15 cellular contexts compared by ENCODE assay signal in the genomic region with DNA sequence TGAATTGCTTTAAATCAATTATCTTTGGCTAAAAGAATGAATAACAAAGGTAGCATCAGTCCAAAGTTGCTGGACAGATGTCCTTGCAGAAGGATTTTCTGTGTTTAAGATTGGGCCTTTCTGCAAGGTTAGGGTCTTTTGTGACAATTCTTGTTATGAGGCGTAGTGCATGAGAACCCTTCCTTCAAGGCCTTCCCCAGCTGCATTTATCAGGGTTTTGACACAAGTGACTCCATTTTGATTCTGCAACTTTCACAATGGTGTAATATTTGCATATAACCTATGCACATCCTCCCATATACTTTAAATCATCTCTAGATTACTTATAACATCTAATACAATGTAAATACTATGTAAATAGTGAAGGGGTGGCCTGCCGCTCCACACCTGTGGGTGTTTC. TPM values are rescaled to one million over a fixed set of nuclear protein-coding genes. Genes with fewer than 3 reads are reported as not detected.
DNase-seq lines count a peak whose midpoint lies in the region; ATAC-seq and TF ChIP-seq lines count a peak whose summit lies in the region.
"Had no signal": no experiment of that assay in that cellular context is flagged by ENCODE, and none has a peak within 500 bp of the region (broad histone marks: within the 10 kb centered on the region; RNA-seq: fewer than 3 reads in every experiment).

No MANE protein-coding gene starts in this region.

- no peak overlapping the region for H3K4me3 ChIP-seq in CD4-positive, CD25-positive, alpha-beta regulatory T cell (ENCODE audit: low read depth, low read length)
- H3K4me3 ChIP-seq in CD8-positive, alpha-beta memory T cell (ENCODE audit: low read length): no peak overlapping the region
- H3K4me3 ChIP-seq in Panc1 (ENCODE audit: low read depth in 2 of 2, low read length in 2 of 2) (no peak overlapping the region), lower lobe of right lung (peak overlapping the region; percentile 91), heart left ventricle (no peak overlapping the region)

- no peak for ATAC-seq in CD4-positive, CD25-positive, alpha-beta regulatory T cell (ENCODE audit: low read depth in 2 of 2)
- ATAC-seq in Panc1: no peak
- no peak for ATAC-seq in lower lobe of right lung
- no peak for ATAC-seq in HG03108 (IDR thresholded peaks at IDR 0.05; ENCODE audit: unreplicated experiment)
- no peak for ATAC-seq in heart left ventricle
- ATAC-seq: activated CD4-positive, CD25-positive, alpha-beta regulatory T cell treated with anti-CD3 and anti-CD28 coated beads, Interleukin-2, amount 50 U/mL, for 24 hours had no signal

- no peaks in the 10 kb centered on the region for H3K9me3 Mint-ChIP-seq in CD4-positive, CD25-positive, alpha-beta regulatory T cell
- no peaks in the 10 kb centered on the region for H3K9me3 Mint-ChIP-seq in CD8-positive, alpha-beta memory T cell
- H3K9me3 Mint-ChIP-seq: HFFc6 had no signal

- no peak for TF ChIP-seq CTCF in Panc1 (IDR thresholded peaks at IDR 0.05)
- no peak for TF ChIP-seq CTCF in lower lobe of right lung (IDR thresholded peaks at IDR 0.05)
- no peak for TF ChIP-seq CTCF in heart left ventricle (IDR thresholded peaks at IDR 0.05)

- H3K27ac Mint-ChIP-seq in CD4-positive, CD25-positive, alpha-beta regulatory T cell: peak overlapping the region in 2 of 3 donors; percentile 2 to 97
- H3K27ac Mint-ChIP-seq in CD8-positive, alpha-beta memory T cell: peak overlapping the region in 2 of 8 donors; percentile 6 to 98

- TF ChIP-seq POLR2A in heart left ventricle (IDR thresholded peaks at IDR 0.05): no peak

- peaks cover 11% of the 10 kb centered on the region for H3K36me3 Mint-ChIP-seq in CD4-positive, CD25-positive, alpha-beta regulatory T cell
- peaks cover 0 to 31% (median 7%) of the 10 kb centered on the region in 3 donors for H3K36me3 Mint-ChIP-seq in CD8-positive, alpha-beta memory T cell

- no peaks in the 10 kb centered on the region for H3K27me3 ChIP-seq in CD4-positive, CD25-positive, alpha-beta regulatory T cell (ENCODE audit: control insufficient read depth, insufficient read depth, low read length)
- no peaks in the 10 kb centered on the region for H3K27me3 ChIP-seq in CD8-positive, alpha-beta memory T cell (ENCODE audit: insufficient read depth, low read length, poor library complexity, severe bottlenecking)
- H3K27me3 ChIP-seq in Panc1 (ENCODE audit: control insufficient read depth, insufficient read depth, low read length) (no peaks in the 10 kb centered on the region), lower lobe of right lung (ENCODE audit: low read depth) (no peaks in the 10 kb centered on the region), heart left ventricle (no peaks in the 10 kb centered on the region)
- H3K27me3 ChIP-seq: esophagus muscularis mucosa, tibial nerve had no signal

- peak overlapping the region; percentile 86 to 100 (median 97) for H3K4me3 Mint-ChIP-seq in CD4-positive, CD25-positive, alpha-beta regulatory T cell
- peak overlapping the region in 6 of 7 donors; percentile 59 to 97 (median 94) for H3K4me3 Mint-ChIP-seq in CD8-positive, alpha-beta memory T cell

- in situ Hi-C loops in Panc1 (cut with HindIII; ENCODE audit: low pct_unique_long_range_greater_than_20kb, low sequenced_read_pairs): no loop called here

- CTCF ChIA-PET in CD8-positive, alpha-beta memory T cell (lab: Charles Lee): interaction anchor here (2.2 kb wide), 1 partner anchor 51 kb away, joined by 9 read pairs; no protein-coding TSS in a partner anchor
- CTCF ChIA-PET in Panc1 (lab: Charles Lee): no interaction called here

- no peak for DNase-seq in CD4-positive, CD25-positive, alpha-beta regulatory T cell
- DNase-seq in CD8-positive, alpha-beta memory T cell: no peak
- DNase-seq in Panc1 (ENCODE audit: low read depth, low spot score): no peak
- no peak for DNase-seq in lower lobe of right lung
- no peak for DNase-seq in NCI-H345 (lab: John Stamatoyannopoulos, UW)
- DNase-seq in OCI-M1 (lab: John Stamatoyannopoulos, UW): no peak
- no peak for DNase-seq in heart left ventricle
- DNase-seq: HFFc6, mesendoderm, NCI-H1092 treated with DMSO at 0.1 percent for 48 hours, NCI-H748 treated with DMSO at 0.1 percent for 48 hours had no signal

- 94 to 100% (median 97%) methylated on average over 2 of the region's 2 CpGs for WGBS in heart left ventricle, 4 donors

- no peak overlapping the region for H3K27ac ChIP-seq in CD4-positive, CD25-positive, alpha-beta regulatory T cell (ENCODE audit: insufficient read depth, low read length, poor library complexity, severe bottlenecking)
- H3K27ac ChIP-seq in CD8-positive, alpha-beta memory T cell (ENCODE audit: low read depth, low read length): no peak overlapping the region
- peak overlapping the region; percentile 93; the same call in 1 of the 2 replicates for H3K27ac ChIP-seq in Panc1 (ENCODE audit: low read length)
- no peak overlapping the region for H3K27ac ChIP-seq in lower lobe of right lung
- no peak overlapping the region for H3K27ac ChIP-seq in heart left ventricle

- H3K27me3 Mint-ChIP-seq in CD4-positive, CD25-positive, alpha-beta regulatory T cell: peaks cover 18% of the 10 kb centered on the region
- peaks cover 2 to 3% of the 10 kb centered on the region in 2 donors for H3K27me3 Mint-ChIP-seq in CD8-positive, alpha-beta memory T cell

- H3K9me3 ChIP-seq in CD4-positive, CD25-positive, alpha-beta regulatory T cell (ENCODE audit: control insufficient read depth in 2 of 2, low read length in 2 of 2): no peaks in the 10 kb centered on the region
- no peaks in the 10 kb centered on the region for H3K9me3 ChIP-seq in CD8-positive, alpha-beta memory T cell (ENCODE audit: low read length)
- no peaks in the 10 kb centered on the region for H3K9me3 ChIP-seq in Panc1 (ENCODE audit: control insufficient read depth, insufficient read depth, low read depth, low read length)
- H3K9me3 ChIP-seq in lower lobe of right lung: no peaks in the 10 kb centered on the region
- H3K9me3 ChIP-seq in heart left ventricle: no peaks in the 10 kb centered on the region
- H3K9me3 ChIP-seq: esophagus muscularis mucosa, tibial nerve had no signal

- POLR2A ChIA-PET in CD8-positive, alpha-beta memory T cell (lab: Charles Lee): no interaction called here
- POLR2A ChIA-PET in Panc1 (lab: Charles Lee): no interaction called here

- peaks cover 19% of the 10 kb centered on the region for H3K4me1 ChIP-seq in CD4-positive, CD25-positive, alpha-beta regulatory T cell (ENCODE audit: control insufficient read depth, insufficient read depth, low read length, poor library complexity, severe bottlenecking)
- H3K4me1 ChIP-seq in CD8-positive, alpha-beta memory T cell (ENCODE audit: insufficient read depth, low read length): peaks cover 10% of the 10 kb centered on the region
- H3K4me1 ChIP-seq in Panc1 (ENCODE audit: control insufficient read depth, insufficient read depth, low read length) (peaks cover 3% of the 10 kb centered on the region; the same call in 1 of the 2 replicates), lower lobe of right lung (peaks cover 20% of the 10 kb centered on the region), heart left ventricle (peaks cover 0 to 24% (median 13%) of the 10 kb centered on the region in 12 donors)

- peaks cover 9 to 26% (median 20%) of the 10 kb centered on the region in 4 donors for H3K4me1 Mint-ChIP-seq in CD4-positive, CD25-positive, alpha-beta regulatory T cell
- peaks cover 20 to 34% (median 22%) of the 10 kb centered on the region in 3 donors for H3K4me1 Mint-ChIP-seq in CD8-positive, alpha-beta memory T cell

- no TSS peak for BruUV-seq in Panc1 (replicated peaks; lab: Mats Ljungman, UMichigan)

- intact Hi-C loops in Panc1 (cut with micrococcal nuclease; ENCODE audit: unreplicated experiment) (no loop called here), lower lobe of right lung (cut with DNase I) (no loop called here), heart left ventricle (cut with DNase I) (loop anchor here in 6 of 10 donors (2.0 to 10.0 kb wide), 4 partner anchors 41 to 53 kb away; no protein-coding TSS in a partner anchor)

- H3K36me3 ChIP-seq in CD4-positive, CD25-positive, alpha-beta regulatory T cell (ENCODE audit: control insufficient read depth, insufficient read depth, low read length): peaks cover 17% of the 10 kb centered on the region
- H3K36me3 ChIP-seq in CD8-positive, alpha-beta memory T cell (ENCODE audit: insufficient read depth, low read length): peaks cover 12% of the 10 kb centered on the region
- no peaks in the 10 kb centered on the region for H3K36me3 ChIP-seq in Panc1 (ENCODE audit: control insufficient read depth, insufficient read depth, low read length)
- peaks cover 17% of the 10 kb centered on the region for H3K36me3 ChIP-seq in lower lobe of right lung
- H3K36me3 ChIP-seq in heart left ventricle: peaks cover 0 to 24% (median 22%) of the 10 kb centered on the region in 9 donors

RNA-seq across cellular contexts. Expression of a gene that starts 1.1 kb away (rescaled TPM):
- total RNA-seq in CD4-positive, CD25-positive, alpha-beta regulatory T cell: 15.0 TPM
- polyA plus RNA-seq in CD4-positive, CD25-positive, alpha-beta regulatory T cell: 10 to 100 TPM in 2 of 4 donors, 1 to 10 TPM in 2; 9.2 to 14.6 (median 9.9) TPM
- total RNA-seq in CD8-positive, alpha-beta memory T cell: 10 to 100 TPM; 20.2 to 20.5 TPM
- polyA plus RNA-seq in CD8-positive, alpha-beta memory T cell: 8.0 TPM
- total RNA-seq in Panc1 (2021; ENCODE audit: unreplicated experiment): 15.6 TPM
- 8.2 TPM for polyA plus RNA-seq in Panc1 (2012; ENCODE audit: insufficient read length)
- total RNA-seq in lower lobe of right lung: 19.4 TPM
- total RNA-seq in heart left ventricle: 10 to 100 TPM in 6 of 9 donors, 1 to 10 TPM in 3; 4.5 to 12.7 (median 10.7) TPM
- polyA plus RNA-seq in heart left ventricle: 1 to 10 TPM; 7.7 to 9.1 TPM

RNA-seq across cellular contexts. Expression of a gene that starts 8.4 kb away (rescaled TPM):
- 9.8 TPM for total RNA-seq in CD4-positive, CD25-positive, alpha-beta regulatory T cell
- 10 to 100 TPM; 58.3 to 72.0 (median 62.1) TPM for polyA plus RNA-seq in CD4-positive, CD25-positive, alpha-beta regulatory T cell
- total RNA-seq in CD8-positive, alpha-beta memory T cell: 10 to 100 TPM; 37.6 to 39.3 TPM
- 39.2 TPM for polyA plus RNA-seq in CD8-positive, alpha-beta memory T cell
- total RNA-seq in Panc1 (2021; ENCODE audit: unreplicated experiment): 27.8 TPM
- 71.7 TPM for polyA plus RNA-seq in Panc1 (2012; ENCODE audit: insufficient read length)
- total RNA-seq in lower lobe of right lung: 72.9 TPM
- total RNA-seq in heart left ventricle: 10 to 100 TPM; 11.0 to 68.7 (median 21.6) TPM
- 10 to 100 TPM; 23.7 to 69.2 TPM for polyA plus RNA-seq in heart left ventricle

Comparison
In these comparisons a context has a peak if more than half of its experiments do, and no peak if none do; other contexts are left out.
1. intact Hi-C loops: an anchor here in heart left ventricle (2.0 to 10.0 kb wide); none called in Panc1 and lower lobe of right lung.